In genomic region chr22:44317886-44318637, GRCh38 we compare ENCODE assay signal across 24 cellular contexts. TPM values are rescaled to one million over a fixed set of nuclear protein-coding genes. Genes with fewer than 3 reads are reported as not detected.
DNase-seq lines count a peak whose midpoint lies in the region; ATAC-seq, FAIRE-seq and TF ChIP-seq lines count a peak whose summit lies in the region.
"Had no signal": no experiment of that assay in that cellular context is flagged by ENCODE, and none has a peak within 500 bp of the region (broad histone marks: within the 10 kb centered on the region; RNA-seq: fewer than 3 reads in every experiment).

No MANE protein-coding gene starts in this region.

- H3K4me3 ChIP-seq in right cardiac atrium (ENCODE audit: low read length) (no peak overlapping the region), right atrium auricular region (no peak overlapping the region), K562 (no peak overlapping the region), mammary epithelial cell (replicated peaks in 1 of 3; ENCODE audit: insufficient read depth in 1 of 3, low read depth in 2 of 3, low read length in 3 of 3) (no peak overlapping the region), sigmoid colon (no peak overlapping the region)
- H3K4me3 ChIP-seq: GM12878, MG63 had no signal

- in situ Hi-C loops in K562 (cut with MboI) (no loop called here), mammary epithelial cell (cut with MboI; ENCODE audit: low sequenced_read_pairs in 2 of 2) (no loop called here)

- H3K36me3 ChIP-seq in right atrium auricular region = no peaks in the 10 kb centered on the region
- no peaks in the 10 kb centered on the region for H3K36me3 ChIP-seq in K562 (ENCODE audit: control insufficient read depth, insufficient read depth, low read length)
- H3K36me3 ChIP-seq in mammary epithelial cell (ENCODE audit: insufficient read depth, low read length) = no peaks in the 10 kb centered on the region
- no peaks in the 10 kb centered on the region for H3K36me3 ChIP-seq in sigmoid colon

- intact Hi-C loops in right cardiac atrium (cut with DNase I) = no loop called here
- intact Hi-C loops in K562 (cut with micrococcal nuclease) = no loop called here
- intact Hi-C loops in mammary epithelial cell (cut with micrococcal nuclease) = no loop called here
- intact Hi-C loops in sigmoid colon (cut with DNase I) = no loop called here

- no peaks in the 10 kb centered on the region for H3K36me3 Mint-ChIP-seq in nephron progenitor cell (ENCODE audit: low read depth)
- H3K36me3 Mint-ChIP-seq: CD8-positive, alpha-beta T cell had no signal

- POLR2A ChIA-PET in K562 (lab: Yijun Ruan, JAX) = interaction anchor here (0.6 kb wide), 1 partner anchor 123 kb away, joined by 3 read pairs; no protein-coding TSS in a partner anchor

- no peak for FAIRE-seq in K562 (lab: Jason Lieb, UNC)
- FAIRE-seq: A204.1, GM12878 had no signal

- no peaks in the 10 kb centered on the region for H3K9me3 Mint-ChIP-seq in nephron progenitor cell
- H3K9me3 Mint-ChIP-seq: CD8-positive, alpha-beta T cell had no signal

- no peaks in the 10 kb centered on the region for H3K4me1 ChIP-seq in right cardiac atrium (ENCODE audit: control insufficient read depth, insufficient read depth, low read length)
- H3K4me1 ChIP-seq in right atrium auricular region = no peaks in the 10 kb centered on the region
- no peaks in the 10 kb centered on the region; a peak in 1 of 5 replicates for H3K4me1 ChIP-seq in K562 (replicated peaks in 1 of 2; ENCODE audit: control insufficient read depth in 2 of 2, insufficient read depth in 2 of 2, low read length in 2 of 2)
- no peaks in the 10 kb centered on the region for H3K4me1 ChIP-seq in mammary epithelial cell (ENCODE audit: insufficient read depth, low read length)
- H3K4me1 ChIP-seq in sigmoid colon = peaks cover 0 to 32% (median 25%) of the 10 kb centered on the region in 4 donors

- CTCF ChIA-PET in K562 (lab: Yijun Ruan, JAX; ENCODE audit: low intra/inter-chr PET ratio) = no interaction called here
- CTCF ChIA-PET in mammary epithelial cell (lab: Charles Lee; ENCODE audit: low non-redundant PET) = no interaction called here

- TF ChIP-seq POLR2A in K562 (conservative IDR thresholded peaks at IDR 0.05) (no peak), sigmoid colon (IDR thresholded peaks at IDR 0.05) (no peak)

- no peaks in the 10 kb centered on the region for H3K79me2 ChIP-seq in K562 (ENCODE audit: control insufficient read depth, insufficient read depth, low read length)
- H3K79me2 ChIP-seq in mammary epithelial cell (ENCODE audit: insufficient read depth, low read length) = no peaks in the 10 kb centered on the region

- no peak for ATAC-seq in right cardiac atrium
- no peak for ATAC-seq in K562
- no peak for ATAC-seq in GM19328 (IDR thresholded peaks at IDR 0.05; ENCODE audit: unreplicated experiment)
- ATAC-seq: CD8-positive, alpha-beta T cell; GM12878 had no signal

- TF ChIP-seq CTCF in right atrium auricular region (IDR thresholded peaks at IDR 0.05) (no peak), K562 (IDR thresholded peaks at IDR 0.05 in 2 of 3, conservative IDR thresholded peaks at IDR 0.05 in 1 of 3; ENCODE audit: insufficient read depth in 2 of 3, low read depth in 1 of 3, low read length in 3 of 3) (no peak), nephron progenitor cell (IDR thresholded peaks at IDR 0.05) (no peak), mammary epithelial cell (conservative IDR thresholded peaks at IDR 0.05 in 1 of 2, IDR thresholded peaks at IDR 0.05 in 1 of 2; ENCODE audit: extremely low read depth in 1 of 2, insufficient read depth in 1 of 2, low read depth in 1 of 2, low read length in 2 of 2) (no peak), sigmoid colon (IDR thresholded peaks at IDR 0.05) (no peak)

- H4K20me1 ChIP-seq in K562 (replicated peaks; ENCODE audit: control insufficient read depth, insufficient read depth, low read length) = 0 out of 2 replicates have a peak, but pooled peaks cover 4% of the 10 kb centered on the region
- no peaks in the 10 kb centered on the region for H4K20me1 ChIP-seq in mammary epithelial cell (ENCODE audit: insufficient read depth, low read length)

- BruUV-seq in K562 (replicated peaks; lab: Mats Ljungman, UMichigan) (no TSS peak), mammary epithelial cell (replicated peaks; lab: Mats Ljungman, UMichigan) (no TSS peak)

- H3K4me2 ChIP-seq in K562 (ENCODE audit: insufficient read depth, low read length) (no peak overlapping the region), mammary epithelial cell (ENCODE audit: insufficient read depth, low read depth, low read length) (no peak overlapping the region)

- H2AFZ ChIP-seq in K562 (ENCODE audit: low read depth, low read length) (no peak overlapping the region), mammary epithelial cell (ENCODE audit: low read depth, low read length) (no peak overlapping the region)

- H3K9ac ChIP-seq in K562 (ENCODE audit: insufficient read depth in 1 of 2, low read depth in 2 of 2, low read length in 2 of 2) = no peak overlapping the region
- no peak overlapping the region for H3K9ac ChIP-seq in mammary epithelial cell (ENCODE audit: insufficient read depth, low read length)

- no peak overlapping the region for H3K4me3 Mint-ChIP-seq in nephron progenitor cell
- H3K4me3 Mint-ChIP-seq: CD8-positive, alpha-beta T cell had no signal

- no peak for TF ChIP-seq RAD21 in K562 (CRISPR knock-in tag; conservative IDR thresholded peaks at IDR 0.05 in 1 of 2, IDR thresholded peaks at IDR 0.05 in 1 of 2)

- peak in 2 of 3 donors; percentile 17 to 22 for DNase-seq in right cardiac atrium
- no peak for DNase-seq in right atrium auricular region (ENCODE audit: low spot score)
- no peak for DNase-seq in K562 (ENCODE audit: extremely low read depth in 1 of 4, low spot score in 3 of 4)
- no peak for DNase-seq in nephron progenitor cell
- DNase-seq in mammary epithelial cell = no peak
- no peak for DNase-seq in sigmoid colon
- DNase-seq: CD8-positive, alpha-beta T cell; DMS 273 treated with DMSO at 0.1 percent for 48 hours; DMS79; EL; GDM1; KG1; MG63; NCI-H1105 treated with DMSO at 0.1 percent for 48 hours; NCI-H146; NCI-H2029; NCI-H446; NCI-H524 treated with DMSO at 0.1 percent for 48 hours; NCI-H774; SHP77 had no signal

- peaks cover 17% of the 10 kb centered on the region for H3K4me1 Mint-ChIP-seq in nephron progenitor cell

- no peaks in the 10 kb centered on the region for H3K9me1 ChIP-seq in K562 (ENCODE audit: control insufficient read depth, insufficient read depth, low read length)

- no peaks in the 10 kb centered on the region for H3K9me3 ChIP-seq in right cardiac atrium (ENCODE audit: control insufficient read depth, low read length)
- H3K9me3 ChIP-seq in right atrium auricular region = no peaks in the 10 kb centered on the region
- no peaks in the 10 kb centered on the region for H3K9me3 ChIP-seq in K562 (replicated peaks; ENCODE audit: control insufficient read depth, insufficient read depth, low read depth, low read length)
- H3K9me3 ChIP-seq in mammary epithelial cell (replicated peaks; ENCODE audit: insufficient read depth, low read length) = no peaks in the 10 kb centered on the region
- no peaks in the 10 kb centered on the region for H3K9me3 ChIP-seq in sigmoid colon
- H3K9me3 ChIP-seq: MG63 had no signal

- dilution Hi-C loops in mammary epithelial cell (cut with HindIII; ENCODE audit: low sequenced_read_pairs) = no loop called here

- H3K27ac Mint-ChIP-seq in nephron progenitor cell = peak overlapping the region; percentile 65
- H3K27ac Mint-ChIP-seq: CD8-positive, alpha-beta T cell had no signal

- no peaks in the 10 kb centered on the region for H3K27me3 ChIP-seq in right cardiac atrium (ENCODE audit: control insufficient read depth, insufficient read depth)
- no peaks in the 10 kb centered on the region for H3K27me3 ChIP-seq in right atrium auricular region
- peaks cover 0 to 23% of the 10 kb centered on the region in 2 experiments; a peak in 2 of 5 replicates for H3K27me3 ChIP-seq in K562 (ENCODE audit: control insufficient read depth in 2 of 2, insufficient read depth in 2 of 2, low read length in 2 of 2)
- no peaks in the 10 kb centered on the region for H3K27me3 ChIP-seq in mammary epithelial cell (ENCODE audit: insufficient read depth, low read length)
- no peaks in the 10 kb centered on the region for H3K27me3 ChIP-seq in sigmoid colon
- H3K27me3 ChIP-seq: MG63 had no signal

- H3K27ac ChIP-seq in right cardiac atrium (ENCODE audit: low read length) (no peak overlapping the region), right atrium auricular region (no peak overlapping the region), K562 (ENCODE audit: extremely low read depth, low read depth, low read length) (no peak overlapping the region), mammary epithelial cell (ENCODE audit: insufficient read depth, low read depth, low read length) (no peak overlapping the region), sigmoid colon (no peak overlapping the region)
- H3K27ac ChIP-seq: C4-2B had no signal

- TF ChIP-seq EP300 in K562 (IDR thresholded peaks at IDR 0.05; ENCODE audit: low read length) (no peak), sigmoid colon (IDR thresholded peaks at IDR 0.05) (no peak)

- WGBS in right cardiac atrium = 81% methylated on average over 17 of the region's 17 CpGs
- 2% methylated on average over 16 of the region's 17 CpGs for WGBS in K562 (ENCODE audit: insufficient coverage, low coverage, missing lambda C conversion rate)
- WGBS in mammary epithelial cell (ENCODE audit: low coverage, missing lambda C conversion rate) = 89% methylated on average over 12 of the region's 17 CpGs
- 75 to 88% methylated on average over 17 of the region's 17 CpGs for WGBS in sigmoid colon, 2 donors

- peaks cover 17% of the 10 kb centered on the region for H3K27me3 Mint-ChIP-seq in nephron progenitor cell (ENCODE audit: low read depth, poor library complexity)

RNA-seq across cellular contexts. Expression of gene SHISAL1, which starts 5.3 kb away (rescaled TPM):
- total RNA-seq in right cardiac atrium = 1 to 10 TPM; 1.0 to 5.8 (median 1.3) TPM
- 1.3 TPM for polyA plus RNA-seq in right cardiac atrium
- 1 to 10 TPM in 1 of 2 donors, under 1 TPM in 1; 0.26 to 2.0 TPM for total RNA-seq in right atrium auricular region
- total RNA-seq in K562 (2011; cell fraction: chromatin; rRNA removed; ENCODE audit: low replicate concordance) = not detected in 2 replicates
- not detected in 2 replicates for total RNA-seq in K562 (2011; cell fraction: nucleolus; rRNA removed)
- not detected in 2 replicates for total RNA-seq in K562 (2011; cell fraction: nucleoplasm; rRNA removed)
- not detected in 2 replicates for total RNA-seq in K562 (2014; rRNA removed)
- total RNA-seq in K562 (2014; rRNA removed; fragmentation: Illumina TruSeq; extraction: Trizol) = not detected in 2 replicates
- not detected in 2 replicates for total RNA-seq in K562 (2015; rRNA removed; fragmentation: Illumina TruSeq; extraction: Trizol)
- not detected in 2 replicates for total RNA-seq in K562 (2021)
- not detected in 2 replicates for polyA plus RNA-seq in K562 (2011; rRNA removed)
- not detected in 2 replicates for polyA plus RNA-seq in K562 (2011; cell fraction: cytosol; rRNA removed)
- not detected in 2 replicates for polyA plus RNA-seq in K562 (2011; cell fraction: nucleus; rRNA removed)
- polyA plus RNA-seq in K562 (2012) = 0.03 TPM in 1 of 2 replicates, not detected in the other
- not detected in 2 replicates for polyA plus RNA-seq in K562 (2014; fragmentation: Illumina TruSeq; extraction: Trizol)
- polyA plus RNA-seq in K562 (2014; fragmentation: Nextera tagmentation; extraction: Ambion mirVana) = not detected
- not detected in 2 replicates for polyA plus RNA-seq in K562 (2014; rRNA removed)
- polyA minus RNA-seq in K562 (2011; rRNA and poly(A)+ RNA removed) = not detected in 2 replicates
- not detected in 2 replicates for polyA minus RNA-seq in K562 (2011; cell fraction: cytosol; rRNA and poly(A)+ RNA removed)
- under 0.01 TPM in 1 of 2 replicates, not detected in the other for polyA minus RNA-seq in K562 (2011; cell fraction: nucleus; rRNA and poly(A)+ RNA removed)
- 1 to 10 TPM; 3.9 to 9.2 TPM for total RNA-seq in mammary epithelial cell
- 2.9 TPM for polyA plus RNA-seq in mammary epithelial cell
- 7.2 TPM for polyA minus RNA-seq in mammary epithelial cell
- total RNA-seq in sigmoid colon = 10 to 100 TPM; 20.7 to 32.4 (median 24.1) TPM
- polyA plus RNA-seq in sigmoid colon = 1 to 10 TPM in 1 of 3 donors, under 1 TPM in 2; 0.23 to 1.3 (median 0.60) TPM
- total RNA-seq: CD8-positive, alpha-beta T cell; GM12878 had no signal
- polyA plus RNA-seq: GM12878 had no signal

Comparison
In these comparisons a context has a peak if more than half of its experiments do, and no peak if none do; other contexts are left out.
1. DNase-seq: peak in right cardiac atrium (2 of 3); none in right atrium auricular region (single experiment), K562 (0 of 4), nephron progenitor cell (single experiment), mammary epithelial cell (single experiment) and sigmoid colon (single experiment).